ENCODE assay signal across 22 cellular contexts in the genomic region with DNA sequence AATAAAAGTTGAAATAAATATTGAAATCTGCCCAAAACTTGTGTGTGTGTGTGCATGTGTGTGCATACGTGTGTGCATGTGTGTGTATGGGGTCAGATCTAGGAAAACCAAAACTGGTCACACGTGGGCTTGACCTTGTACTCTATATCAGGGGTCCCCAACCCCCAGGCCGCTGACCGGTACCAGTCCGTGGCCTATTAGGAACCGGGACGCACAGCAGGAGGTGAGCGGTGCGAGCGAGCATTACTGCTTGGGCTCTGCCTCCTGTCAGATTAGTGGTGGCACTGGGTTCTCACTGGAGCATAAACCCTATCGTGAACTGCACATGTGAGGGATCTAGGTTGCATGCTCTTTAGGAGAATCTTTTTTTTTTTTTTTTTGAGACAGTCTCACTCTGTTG. TPM values are rescaled to one million over a fixed set of nuclear protein-coding genes. Genes with fewer than 3 reads are reported as not detected.
"Had no signal": no experiment of that assay in that cellular context is flagged by ENCODE, and none has a peak within 500 bp of the region (broad histone marks: within the 10 kb centered on the region; RNA-seq: fewer than 3 reads in every experiment).

No MANE protein-coding gene starts in this region.

- H3K9me3 ChIP-seq: left ventricle myocardium inferior, lower lobe of right lung, ovary, right lobe of liver, thoracic aorta, tibial nerve, upper lobe of right lung, uterus had no signal

- H3K4me3 ChIP-seq: dorsolateral prefrontal cortex, left ventricle myocardium inferior, lower lobe of right lung, ovary, right lobe of liver, thoracic aorta, tibial nerve, upper lobe of right lung, uterus had no signal

- H3K36me3 ChIP-seq: ovary, upper lobe of right lung, uterus had no signal

- FAIRE-seq: small intestine had no signal

- H3K4me1 ChIP-seq: uterus had no signal

- ATAC-seq: lower lobe of right lung; natural killer cell; stimulated activated naive B cell treated with anti-CD40 and anti-IgM and Interleukin-4, amounts not matched to agents 10 μg/mL and 1 μg/mL and 100 μg/mL, for 72 hours; upper lobe of right lung had no signal

- DNase-seq: dorsolateral prefrontal cortex; effector CD4-positive, alpha-beta T cell; hypothalamus; immature natural killer cell; islet precursor cell; kidney glomerular epithelial cell; left colon; left ventricle myocardium inferior; lower lobe of right lung; natural killer cell; occipital lobe; ovary; right lobe of liver; small intestine; stimulated activated CD4-positive, alpha-beta T cell treated with anti-CD3 and anti-CD28 coated beads, Interleukin-15, amount 100 ng/mL, for 24 hours; stimulated activated CD4-positive, alpha-beta T cell treated with anti-CD3 and anti-CD28 coated beads, Interleukin-2, amount 100 ng/mL, for 48 hours; stimulated activated naive B cell treated with anti-CD40 and anti-IgM and Interleukin-4, amounts not matched to agents 10 μg/mL and 1 μg/mL and 100 μg/mL, for 72 hours; upper lobe of right lung; uterus had no signal

- H3K27ac ChIP-seq: left ventricle myocardium inferior, lower lobe of right lung, ovary, thoracic aorta, tibial nerve, upper lobe of right lung, uterus had no signal

- H3K27me3 ChIP-seq: dorsolateral prefrontal cortex, ovary, right lobe of liver, tibial nerve, upper lobe of right lung, uterus had no signal

RNA-seq across cellular contexts. Expression of a gene that starts 30.5 kb away (rescaled TPM):
- polyA plus RNA-seq: neural cell had no signal
